In the genomic region with DNA sequence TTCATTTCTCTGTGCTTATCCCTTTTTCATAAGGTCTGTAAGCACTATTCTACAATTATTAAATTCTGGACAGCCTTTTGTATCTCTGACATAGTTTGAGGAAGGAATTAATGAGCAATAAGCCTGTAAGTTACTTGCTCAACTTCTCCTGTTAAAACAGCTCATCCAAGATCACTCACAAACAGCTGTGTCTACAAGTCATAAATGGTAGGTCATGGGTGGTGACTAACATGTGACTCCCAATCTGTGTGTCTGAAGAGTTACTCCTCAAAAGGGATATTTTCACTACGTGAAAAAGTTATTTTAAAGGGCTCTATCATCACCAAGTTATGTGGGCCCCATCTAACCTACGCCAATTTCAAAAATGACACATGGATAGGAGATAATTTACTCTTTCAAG, we compare ENCODE assay signal across 1 cellular context.
TF ChIP-seq lines count a peak whose summit lies in the region.

No MANE protein-coding gene starts in this region.

TF ChIP-seq in HCT116, 20 proteins besides CTCF, POLR2A, EP300 and RAD21 (continued from another document):
- no peak for TF ChIP-seq ZBTB33 (IDR thresholded peaks at IDR 0.05; ENCODE audit: extremely low read depth, insufficient replicate concordance, low read length)
- TF ChIP-seq, protein P1, sequence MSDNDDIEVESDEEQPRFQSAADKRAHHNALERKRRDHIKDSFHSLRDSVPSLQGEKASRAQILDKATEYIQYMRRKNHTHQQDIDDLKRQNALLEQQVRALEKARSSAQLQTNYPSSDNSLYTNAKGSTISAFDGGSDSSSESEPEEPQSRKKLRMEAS (IDR thresholded peaks at IDR 0.05) = no peak
- TF ChIP-seq ZFX (IDR thresholded peaks at IDR 0.05) = no peak
- TF ChIP-seq REST (IDR thresholded peaks at IDR 0.05; ENCODE audit: low read depth) = no peak
- no peak for TF ChIP-seq ELF1 (IDR thresholded peaks at IDR 0.05; ENCODE audit: borderline replicate concordance, low read depth)
- TF ChIP-seq POLR2AphosphoS5 (IDR thresholded peaks at IDR 0.05; ENCODE audit: low read depth, low read length) = no peak
- TF ChIP-seq ZNF274 (IDR thresholded peaks at IDR 0.05; ENCODE audit: low read depth, low read length) = no peak
- no peak for TF ChIP-seq SRF (IDR thresholded peaks at IDR 0.05; ENCODE audit: low read depth)
- no peak for TF ChIP-seq YY1 (IDR thresholded peaks at IDR 0.05; ENCODE audit: extremely low read depth, insufficient replicate concordance, low read depth, low read length)
- TF ChIP-seq ATF3 (IDR thresholded peaks at IDR 0.05) = no peak
- TF ChIP-seq SP1 (IDR thresholded peaks at IDR 0.05; ENCODE audit: low read depth) = no peak
- TF ChIP-seq EZH2 (IDR thresholded peaks at IDR 0.05) = no peak
- TF ChIP-seq FOSL1 (IDR thresholded peaks at IDR 0.05; ENCODE audit: low read depth) = no peak
TF ChIP-seq in HCT116: peak in this region for 0.
